16 cellular contexts compared by ENCODE assay signal in the genomic region with DNA sequence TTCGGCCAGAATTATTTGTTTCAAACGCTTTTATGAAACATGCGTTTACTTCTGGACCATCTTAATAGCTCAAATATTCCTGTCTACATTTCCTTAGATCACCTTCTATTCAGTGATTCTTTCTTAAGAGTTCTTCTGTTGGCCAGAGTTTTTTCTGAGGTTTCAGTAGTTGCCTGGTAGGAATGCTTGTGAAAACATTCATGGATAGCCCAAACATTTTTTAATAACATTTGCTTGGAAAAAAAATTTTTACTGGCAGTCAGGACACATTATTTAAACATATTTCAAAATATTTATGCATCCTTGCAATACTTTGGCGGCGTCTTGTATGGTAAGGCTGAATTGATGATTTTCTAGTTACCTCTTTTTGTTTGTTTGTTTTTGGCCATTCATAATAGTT. TPM values are rescaled to one million over a fixed set of nuclear protein-coding genes. Genes with fewer than 3 reads are reported as not detected.
DNase-seq lines count a peak whose midpoint lies in the region; ATAC-seq and TF ChIP-seq lines count a peak whose summit lies in the region.
"Had no signal": no experiment of that assay in that cellular context is flagged by ENCODE, and none has a peak within 500 bp of the region (broad histone marks: within the 10 kb centered on the region; RNA-seq: fewer than 3 reads in every experiment).

No MANE protein-coding gene starts in this region.

- H2BK15ac ChIP-seq in mesendoderm (replicated peaks; ENCODE audit: low read depth): no peak overlapping the region

- no peak overlapping the region for H3K18ac ChIP-seq in mesendoderm (ENCODE audit: low read length)

- H2AFZ ChIP-seq in Karpas-422 (ENCODE audit: low read length): no peak overlapping the region

- DNase-seq in GM03348 (ENCODE audit: low spot score) (peak; percentile 37), astrocyte of the hippocampus (ENCODE audit: low read depth, low spot score) (peak; percentile 50), fibroblast of the aortic adventitia (ENCODE audit: low read depth) (peak; percentile 39), stromal cell of bone marrow (ENCODE audit: low read depth) (peak; percentile 6), Karpas-422 (no peak), NCI-H1417 (lab: John Stamatoyannopoulos, UW) (no peak), upper lobe of left lung (no peak), mesendoderm (no peak)
- DNase-seq: HFFc6, KG1, MG63, NCI-H1105 treated with DMSO at 0.1 percent for 48 hours, NCI-H1930, NCI-H2171 treated with DMSO at 0.1 percent for 48 hours, NCI-H510A treated with DMSO at 0.1 percent for 48 hours, SW 1271 had no signal

- no peak overlapping the region for H2BK5ac ChIP-seq in mesendoderm (ENCODE audit: low read length)

- no peaks in the 10 kb centered on the region for H3K79me2 ChIP-seq in Karpas-422 (ENCODE audit: low read length)
- H3K79me2 ChIP-seq in mesendoderm (ENCODE audit: control insufficient read depth, insufficient read depth, low read length): no peaks in the 10 kb centered on the region

- no peak overlapping the region for H3K4ac ChIP-seq in mesendoderm (ENCODE audit: low read depth, low read length)

- H3K27me3 ChIP-seq in Karpas-422 (ENCODE audit: low read length) (no peaks in the 10 kb centered on the region), upper lobe of left lung (no peaks in the 10 kb centered on the region), mesendoderm (ENCODE audit: insufficient read depth, low read length, poor library complexity) (no peaks in the 10 kb centered on the region)
- H3K27me3 ChIP-seq: MG63 had no signal

- H3K9ac ChIP-seq in Karpas-422 (ENCODE audit: low read length) (no peak overlapping the region), mesendoderm (ENCODE audit: low read length) (no peak overlapping the region)

- no peak overlapping the region for H4K8ac ChIP-seq in mesendoderm (ENCODE audit: low read depth, low read length)

- no peak overlapping the region for H2AK5ac ChIP-seq in mesendoderm (ENCODE audit: low read length)

- WGBS in upper lobe of left lung, 2 donors: 69 to 77% methylated on average over 5 of the region's 5 CpGs
- WGBS in mesendoderm (ENCODE audit: extremely low coverage, insufficient coverage, low lambda C conversion rate): no CpG with 5 or more reads among the region's 5 CpGs

- H3K4me3 ChIP-seq in fibroblast of the aortic adventitia (ENCODE audit: low read depth, low read length) (no peak overlapping the region), Karpas-422 (ENCODE audit: low read length) (no peak overlapping the region), upper lobe of left lung (no peak overlapping the region), mesendoderm (ENCODE audit: low read length) (no peak overlapping the region)
- H3K4me3 ChIP-seq: MG63 had no signal

- H3K56ac ChIP-seq in mesendoderm (ENCODE audit: low read length): no peak overlapping the region

- H3K27ac ChIP-seq in Karpas-422 (ENCODE audit: low read length) (no peak overlapping the region), upper lobe of left lung (no peak overlapping the region), mesendoderm (ENCODE audit: low read depth, low read length) (no peak overlapping the region)

- H3K36me3 ChIP-seq in Karpas-422 (ENCODE audit: insufficient read depth, low read length) (no peaks in the 10 kb centered on the region), upper lobe of left lung (no peaks in the 10 kb centered on the region), mesendoderm (ENCODE audit: control insufficient read depth, insufficient read depth, low read length) (no peaks in the 10 kb centered on the region)
- H3K36me3 ChIP-seq: MG63 had no signal

- no peaks in the 10 kb centered on the region for H3K79me1 ChIP-seq in mesendoderm (ENCODE audit: low read length)

- H3K9me3 ChIP-seq in Karpas-422 (ENCODE audit: low read length) (no peaks in the 10 kb centered on the region), upper lobe of left lung (peaks cover 0 to 10% (median 0%) of the 10 kb centered on the region in 4 donors)
- H3K9me3 ChIP-seq: MG63 had no signal

- no peaks in the 10 kb centered on the region for H3K9me2 ChIP-seq in Karpas-422 (replicated peaks; ENCODE audit: insufficient read depth, low read length)

- no peaks in the 10 kb centered on the region for H4K20me1 ChIP-seq in Karpas-422 (ENCODE audit: insufficient read depth, low read depth, low read length)

- TF ChIP-seq CTCF in fibroblast of the aortic adventitia (IDR thresholded peaks at IDR 0.05; ENCODE audit: insufficient read depth, low read length) (no peak), upper lobe of left lung (IDR thresholded peaks at IDR 0.05) (no peak)

- TF ChIP-seq POLR2A in upper lobe of left lung (IDR thresholded peaks at IDR 0.05): no peak

- no peak overlapping the region for H3K23ac ChIP-seq in mesendoderm (ENCODE audit: low read length)

- H3K4me2 ChIP-seq in Karpas-422 (ENCODE audit: low read depth, low read length, poor library complexity, severe bottlenecking) (no peak overlapping the region), mesendoderm (ENCODE audit: low read length) (no peak overlapping the region)

- no peak for ATAC-seq in upper lobe of left lung (ENCODE audit: low FRiP score in 2 of 2)

- TF ChIP-seq EP300 in upper lobe of left lung (IDR thresholded peaks at IDR 0.05): no peak

- no peak overlapping the region for H4K5ac ChIP-seq in mesendoderm (ENCODE audit: low read length)

- no peak overlapping the region for H2BK120ac ChIP-seq in mesendoderm (ENCODE audit: low read depth, low read length)

- H3K4me1 ChIP-seq in Karpas-422 (ENCODE audit: low read length): no peaks in the 10 kb centered on the region
- no peaks in the 10 kb centered on the region for H3K4me1 ChIP-seq in upper lobe of left lung
- no peaks in the 10 kb centered on the region for H3K4me1 ChIP-seq in mesendoderm (ENCODE audit: control insufficient read depth, low read depth, low read length)

RNA-seq across cellular contexts. Expression of a gene that starts 47.4 kb away (rescaled TPM):
- 35.7 and 47.2 TPM in 2 replicates for total RNA-seq in fibroblast of the aortic adventitia (ENCODE audit: low replicate concordance)
- total RNA-seq in Karpas-422 (2014; rRNA removed; shearing (Covaris generic); ENCODE audit: low replicate concordance): 1.6 and 2.8 TPM in 2 replicates
- 100 to 1,000 TPM in 1 of 6 donors, 10 to 100 TPM in 5; 40.0 to 150 (median 65.8) TPM for total RNA-seq in upper lobe of left lung
- polyA plus RNA-seq in mesendoderm (2013, experiment 1 of 2): 0.13 TPM
- polyA plus RNA-seq in mesendoderm (2013, experiment 2 of 2): 0.24 TPM

Comparison
In these comparisons a context has a peak if more than half of its experiments do, and no peak if none do; other contexts are left out.
1. DNase-seq: peak in GM03348 (single experiment), astrocyte of the hippocampus (single experiment), fibroblast of the aortic adventitia (single experiment) and stromal cell of bone marrow (single experiment); none in Karpas-422 (single experiment), NCI-H1417 (0 of 3), upper lobe of left lung (0 of 2) and mesendoderm (single experiment).